In the genomic region with DNA sequence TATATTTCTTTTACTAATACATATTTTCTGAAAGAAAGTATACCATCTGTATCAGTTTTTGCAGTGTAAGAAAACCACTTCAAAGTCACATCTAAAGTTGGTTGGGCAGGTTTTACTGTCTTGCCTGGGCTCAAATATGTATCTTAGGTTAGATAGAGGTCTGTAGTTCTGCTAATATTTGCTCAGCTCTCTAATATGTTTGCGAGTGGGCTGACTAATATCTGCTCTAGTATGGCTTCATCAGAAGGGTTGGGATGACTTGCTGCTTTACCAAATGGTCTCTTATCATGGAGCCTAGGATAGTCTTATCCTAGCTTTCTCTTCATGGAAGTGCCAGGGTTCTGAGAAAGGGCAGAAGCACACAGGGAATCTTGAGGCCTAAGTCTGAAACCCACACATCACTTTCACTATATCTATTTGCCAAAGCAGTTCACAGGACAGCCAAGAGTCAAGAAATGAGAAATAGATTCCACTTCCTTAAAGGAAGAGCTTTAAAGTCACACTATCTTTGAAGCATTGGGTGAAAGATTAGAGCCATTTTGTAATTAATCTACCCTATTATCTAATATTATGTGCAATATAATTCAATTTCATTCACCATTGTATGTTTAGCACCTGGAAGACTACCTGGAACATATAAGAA, we compare ENCODE assay signal across 1 cellular context.
TF ChIP-seq lines count a peak whose summit lies in the region.

No MANE protein-coding gene starts in this region.

TF ChIP-seq in HepG2, 621 proteins besides CTCF, POLR2A, EP300 and RAD21 (continued from another document):
- TF ChIP-seq, protein P1, sequence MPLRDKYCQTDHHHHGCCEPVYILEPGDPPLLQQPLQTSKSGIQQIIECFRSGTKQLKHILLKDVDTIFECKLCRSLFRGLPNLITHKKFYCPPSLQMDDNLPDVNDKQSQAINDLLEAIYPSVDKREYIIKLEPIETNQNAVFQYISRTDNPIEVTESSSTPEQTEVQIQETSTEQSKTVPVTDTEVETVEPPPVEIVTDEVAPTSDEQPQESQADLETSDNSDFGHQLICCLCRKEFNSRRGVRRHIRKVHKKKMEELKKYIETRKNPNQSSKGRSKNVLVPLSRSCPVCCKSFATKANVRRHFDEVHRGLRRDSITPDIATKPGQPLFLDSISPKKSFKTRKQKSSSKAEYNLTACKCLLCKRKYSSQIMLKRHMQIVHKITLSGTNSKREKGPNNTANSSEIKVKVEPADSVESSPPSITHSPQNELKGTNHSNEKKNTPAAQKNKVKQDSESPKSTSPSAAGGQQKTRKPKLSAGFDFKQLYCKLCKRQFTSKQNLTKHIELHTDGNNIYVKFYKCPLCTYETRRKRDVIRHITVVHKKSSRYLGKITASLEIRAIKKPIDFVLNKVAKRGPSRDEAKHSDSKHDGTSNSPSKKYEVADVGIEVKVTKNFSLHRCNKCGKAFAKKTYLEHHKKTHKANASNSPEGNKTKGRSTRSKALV (CRISPR knock-in tag; IDR thresholded peaks at IDR 0.05), result no peak
- TF ChIP-seq, protein P2, sequence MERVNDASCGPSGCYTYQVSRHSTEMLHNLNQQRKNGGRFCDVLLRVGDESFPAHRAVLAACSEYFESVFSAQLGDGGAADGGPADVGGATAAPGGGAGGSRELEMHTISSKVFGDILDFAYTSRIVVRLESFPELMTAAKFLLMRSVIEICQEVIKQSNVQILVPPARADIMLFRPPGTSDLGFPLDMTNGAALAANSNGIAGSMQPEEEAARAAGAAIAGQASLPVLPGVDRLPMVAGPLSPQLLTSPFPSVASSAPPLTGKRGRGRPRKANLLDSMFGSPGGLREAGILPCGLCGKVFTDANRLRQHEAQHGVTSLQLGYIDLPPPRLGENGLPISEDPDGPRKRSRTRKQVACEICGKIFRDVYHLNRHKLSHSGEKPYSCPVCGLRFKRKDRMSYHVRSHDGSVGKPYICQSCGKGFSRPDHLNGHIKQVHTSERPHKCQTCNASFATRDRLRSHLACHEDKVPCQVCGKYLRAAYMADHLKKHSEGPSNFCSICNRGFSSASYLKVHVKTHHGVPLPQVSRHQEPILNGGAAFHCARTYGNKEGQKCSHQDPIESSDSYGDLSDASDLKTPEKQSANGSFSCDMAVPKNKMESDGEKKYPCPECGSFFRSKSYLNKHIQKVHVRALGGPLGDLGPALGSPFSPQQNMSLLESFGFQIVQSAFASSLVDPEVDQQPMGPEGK (CRISPR knock-in tag; IDR thresholded peaks at IDR 0.05), result no peak
- TF ChIP-seq ZNF232 (CRISPR knock-in tag; IDR thresholded peaks at IDR 0.05; ENCODE audit: borderline replicate concordance) (no peak), CHD2 (IDR thresholded peaks at IDR 0.05; ENCODE audit: low read depth, low read length) (no peak), ZNF292 (CRISPR knock-in tag; IDR thresholded peaks at IDR 0.05; ENCODE audit: borderline replicate concordance, low read depth) (no peak), GATAD2A (CRISPR knock-in tag; IDR thresholded peaks at IDR 0.05) (no peak), PAWR (CRISPR knock-in tag; IDR thresholded peaks at IDR 0.05; ENCODE audit: borderline replicate concordance) (no peak), ZNF383 (CRISPR knock-in tag; IDR thresholded peaks at IDR 0.05; ENCODE audit: borderline replicate concordance) (no peak), RXRA (CRISPR knock-in tag; IDR thresholded peaks at IDR 0.05) (no peak), CEBPB (IDR thresholded peaks at IDR 0.05; ENCODE audit: borderline replicate concordance, low read depth, low read length) (no peak), ZNF564 (CRISPR knock-in tag; IDR thresholded peaks at IDR 0.05) (no peak), SNRNP70 (IDR thresholded peaks at IDR 0.05; ENCODE audit: low read depth, low read length) (no peak)
- TF ChIP-seq, protein P3, sequence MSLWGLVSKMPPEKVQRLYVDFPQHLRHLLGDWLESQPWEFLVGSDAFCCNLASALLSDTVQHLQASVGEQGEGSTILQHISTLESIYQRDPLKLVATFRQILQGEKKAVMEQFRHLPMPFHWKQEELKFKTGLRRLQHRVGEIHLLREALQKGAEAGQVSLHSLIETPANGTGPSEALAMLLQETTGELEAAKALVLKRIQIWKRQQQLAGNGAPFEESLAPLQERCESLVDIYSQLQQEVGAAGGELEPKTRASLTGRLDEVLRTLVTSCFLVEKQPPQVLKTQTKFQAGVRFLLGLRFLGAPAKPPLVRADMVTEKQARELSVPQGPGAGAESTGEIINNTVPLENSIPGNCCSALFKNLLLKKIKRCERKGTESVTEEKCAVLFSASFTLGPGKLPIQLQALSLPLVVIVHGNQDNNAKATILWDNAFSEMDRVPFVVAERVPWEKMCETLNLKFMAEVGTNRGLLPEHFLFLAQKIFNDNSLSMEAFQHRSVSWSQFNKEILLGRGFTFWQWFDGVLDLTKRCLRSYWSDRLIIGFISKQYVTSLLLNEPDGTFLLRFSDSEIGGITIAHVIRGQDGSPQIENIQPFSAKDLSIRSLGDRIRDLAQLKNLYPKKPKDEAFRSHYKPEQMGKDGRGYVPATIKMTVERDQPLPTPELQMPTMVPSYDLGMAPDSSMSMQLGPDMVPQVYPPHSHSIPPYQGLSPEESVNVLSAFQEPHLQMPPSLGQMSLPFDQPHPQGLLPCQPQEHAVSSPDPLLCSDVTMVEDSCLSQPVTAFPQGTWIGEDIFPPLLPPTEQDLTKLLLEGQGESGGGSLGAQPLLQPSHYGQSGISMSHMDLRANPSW (CRISPR knock-in tag; IDR thresholded peaks at IDR 0.05; ENCODE audit: borderline replicate concordance), result no peak
- TF ChIP-seq, protein P4, sequence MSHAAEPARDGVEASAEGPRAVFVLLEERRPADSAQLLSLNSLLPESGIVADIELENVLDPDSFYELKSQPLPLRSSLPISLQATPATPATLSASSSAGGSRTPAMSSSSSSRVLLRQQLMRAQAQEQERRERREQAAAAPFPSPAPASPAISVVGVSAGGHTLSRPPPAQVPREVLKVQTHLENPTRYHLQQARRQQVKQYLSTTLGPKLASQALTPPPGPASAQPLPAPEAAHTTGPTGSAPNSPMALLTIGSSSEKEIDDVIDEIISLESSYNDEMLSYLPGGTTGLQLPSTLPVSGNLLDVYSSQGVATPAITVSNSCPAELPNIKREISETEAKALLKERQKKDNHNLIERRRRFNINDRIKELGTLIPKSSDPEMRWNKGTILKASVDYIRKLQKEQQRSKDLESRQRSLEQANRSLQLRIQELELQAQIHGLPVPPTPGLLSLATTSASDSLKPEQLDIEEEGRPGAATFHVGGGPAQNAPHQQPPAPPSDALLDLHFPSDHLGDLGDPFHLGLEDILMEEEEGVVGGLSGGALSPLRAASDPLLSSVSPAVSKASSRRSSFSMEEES (CRISPR knock-in tag; IDR thresholded peaks at IDR 0.05), result no peak
TF ChIP-seq in HepG2: peak in this region for 0.
